ENCODE assay signal across 8 cellular contexts in genomic region chr2:1591978-1592907, GRCh38.
DNase-seq lines count a peak whose midpoint lies in the region; ATAC-seq, FAIRE-seq and TF ChIP-seq lines count a peak whose summit lies in the region.
"Had no signal": no experiment of that assay in that cellular context is flagged by ENCODE, and none has a peak within 500 bp of the region (broad histone marks: within the 10 kb centered on the region; RNA-seq: fewer than 3 reads in every experiment).

No MANE protein-coding gene starts in this region.

- peaks cover 3% of the 10 kb centered on the region for H3K79me1 ChIP-seq in H1 (ENCODE audit: low read depth, low read length)

- peaks cover 0 to 10% of the 10 kb centered on the region in 2 experiments for H4K20me1 ChIP-seq in H1 (replicated peaks in 1 of 2; ENCODE audit: control insufficient read depth in 1 of 2, insufficient read depth in 2 of 2, low read length in 2 of 2)

- peak; percentile 69 to 72 for ATAC-seq in upper lobe of left lung (ENCODE audit: low FRiP score in 2 of 2)
- no peak for ATAC-seq in HG02588 (IDR thresholded peaks at IDR 0.05; ENCODE audit: unreplicated experiment)

- no peaks in the 10 kb centered on the region for H3K79me2 ChIP-seq in H1 (ENCODE audit: control insufficient read depth in 1 of 2, insufficient read depth in 2 of 2, low read length in 2 of 2)

- H2AK5ac ChIP-seq in H1 (ENCODE audit: low read depth, low read length): no peak overlapping the region

- H3K18ac ChIP-seq in H1 (ENCODE audit: extremely low read depth, low read length): peak overlapping the region; percentile 48

- H3K23me2 ChIP-seq in H1 (ENCODE audit: low read depth, low read length): peaks cover 14% of the 10 kb centered on the region

- no peak overlapping the region for H3K56ac ChIP-seq in H1 (replicated peaks; ENCODE audit: insufficient read length, low read depth, low read length)

- FAIRE-seq in H1 (lab: Jason Lieb, UNC): no peak

- H2BK20ac ChIP-seq in H1 (ENCODE audit: low read length): peak overlapping the region; percentile 86; the same call in 1 of the 2 replicates

- H3K9ac ChIP-seq in H1 (replicated peaks in 1 of 4; ENCODE audit: extremely low read depth in 1 of 4, low read depth in 3 of 4, low read length in 3 of 4): no peak overlapping the region

- POLR2A ChIA-PET in H1 (lab: Charles Lee; ENCODE audit: partially characterized antibody): interaction anchor here (0.6 to 2.3 kb wide), 7 partner anchors 13 to 707 kb away, joined by 3 to 13 read pairs (median 3); no protein-coding TSS in a partner anchor

- H3K4me1 ChIP-seq in H1 (replicated peaks in 1 of 4; ENCODE audit: control insufficient read depth in 3 of 4, insufficient read depth in 4 of 4, low read length in 3 of 4) (peaks cover 0 to 16% (median 10%) of the 10 kb centered on the region in 4 experiments; a peak in 6 of 7 replicates), upper lobe of left lung (peaks cover 15 to 36% (median 25%) of the 10 kb centered on the region in 4 donors)

- H3K36me3 ChIP-seq in H1 (ENCODE audit: control insufficient read depth in 2 of 4, insufficient read depth in 4 of 4, low read length in 3 of 4): no peaks in the 10 kb centered on the region; a peak in 1 of 8 replicates
- H3K36me3 ChIP-seq in upper lobe of left lung: no peaks in the 10 kb centered on the region

- TF ChIP-seq POLR2A in H1 (IDR thresholded peaks at IDR 0.05; ENCODE audit: control extremely low read depth in 1 of 2, low read depth in 2 of 2, low read length in 2 of 2) (no peak), lower leg skin (IDR thresholded peaks at IDR 0.05) (no peak), upper lobe of left lung (IDR thresholded peaks at IDR 0.05) (no peak)

- no peak overlapping the region for H2AFZ ChIP-seq in H1 (ENCODE audit: low read length)

- no peak overlapping the region for H3K14ac ChIP-seq in H1 (ENCODE audit: insufficient read length)

- no peak overlapping the region for H2BK5ac ChIP-seq in H1 (ENCODE audit: low read depth, low read length)

- no peak overlapping the region for H2BK120ac ChIP-seq in H1 (replicated peaks; ENCODE audit: low read depth, low read length)

- WGBS in H1 (ENCODE audit: extremely low coverage in 1 of 2, insufficient coverage in 1 of 2, insufficient read length in 1 of 2, insufficient replicate concordance in 2 of 2, low coverage in 1 of 2, low lambda C conversion rate in 2 of 2, missing lambda C conversion rate in 1 of 2), 2 experiments: 45% methylated on average over 28 of the region's 28 CpGs; no CpG with 5 or more reads in 1 of the 2 experiments
- WGBS in lower leg skin, 2 donors: 37 to 43% methylated on average over 28 of the region's 28 CpGs
- 38 to 48% methylated on average over 15 to 19 of the region's 28 CpGs for WGBS in upper lobe of left lung, 2 donors

- peak in 2 of 3 experiments; percentile 87 to 93; a peak in 3 of 4 replicates for TF ChIP-seq CTCF in H1 (IDR thresholded peaks at IDR 0.05; ENCODE audit: control extremely low read depth in 1 of 3, insufficient read depth in 1 of 3, low read depth in 1 of 3, low read length in 3 of 3)
- no peak for TF ChIP-seq CTCF in lower leg skin (IDR thresholded peaks at IDR 0.05)
- TF ChIP-seq CTCF in upper lobe of left lung (IDR thresholded peaks at IDR 0.05): peak; percentile 76 to 93 (median 86)

- DNase-seq in NCI-H446 (lab: John Stamatoyannopoulos, UW) (peak; percentile 69 to 79), H1 (ENCODE audit: low read depth in 1 of 2, low spot score in 2 of 2) (peak; percentile 82 to 83), lower leg skin (ENCODE audit: low spot score in 2 of 2) (peak; percentile 35 to 89), upper lobe of left lung (peak; percentile 77 to 86)
- DNase-seq in activated CD4-positive, alpha-beta T cell treated with anti-CD3 and anti-CD28 coated beads for 48 hours: no peak
- DNase-seq in stimulated activated CD4-positive, alpha-beta T cell treated with anti-CD3 and anti-CD28 coated beads, Interleukin-1b, Interleukin-23, amount 100 ng/mL, for 48 hours: no peak
- DNase-seq: activated B cell treated with CpG ODN at 0.5 μM for 24 hours had no signal

- H2BK15ac ChIP-seq in H1 (ENCODE audit: low read length): 0 out of 2 replicates have a peak overlapping the region, but pooled peaks have one; percentile 92

- no peak overlapping the region for H4K5ac ChIP-seq in H1 (ENCODE audit: insufficient read length, low read depth, low read length)

- H3K4me3 ChIP-seq in H1 (ENCODE audit: extremely low read depth in 1 of 4, insufficient read depth in 2 of 4, low read depth in 3 of 4, low read length in 4 of 4): 0 out of 8 replicates have a peak overlapping the region, but pooled peaks of 1 of the 4 experiments have one; percentile 15
- no peak overlapping the region for H3K4me3 ChIP-seq in lower leg skin (ENCODE audit: low read depth, poor library complexity, severe bottlenecking)
- H3K4me3 ChIP-seq in upper lobe of left lung: peak overlapping the region in 1 of 4 donors; percentile 6

- H3K27ac ChIP-seq in H1 (ENCODE audit: low read depth, low read length) (no peak overlapping the region), upper lobe of left lung (peak overlapping the region; percentile 39 to 62 (median 44))

- H3K27me3 ChIP-seq in H1 (replicated peaks in 1 of 4; ENCODE audit: control insufficient read depth in 3 of 4, extremely low read depth in 1 of 4, insufficient read depth in 3 of 4, low read length in 3 of 4) (no peaks in the 10 kb centered on the region), upper lobe of left lung (no peaks in the 10 kb centered on the region)

- peak; percentile 89 to 92 for TF ChIP-seq RAD21 in H1 (IDR thresholded peaks at IDR 0.05 in 1 of 2, conservative IDR thresholded peaks at IDR 0.05 in 1 of 2; ENCODE audit: low read depth in 2 of 2, low read length in 2 of 2)

- peak overlapping the region; percentile 51 for H3K4ac ChIP-seq in H1 (replicated peaks; ENCODE audit: insufficient read length, low read depth, low read length)

- intact Hi-C loops in lower leg skin (cut with DNase I; ENCODE audit: low total_unique reads): no loop called here

- H2BK12ac ChIP-seq in H1 (ENCODE audit: low read depth, low read length): peak overlapping the region; percentile 60; the same call in 1 of the 2 replicates

- H3K4me2 ChIP-seq in H1 (ENCODE audit: insufficient read depth in 1 of 2, low read depth in 2 of 2, low read length in 2 of 2): peak overlapping the region; percentile 1 to 3; a peak in 1 of 4 replicates

- CTCF ChIA-PET in H1 (lab: Charles Lee; ENCODE audit: partially characterized antibody): interaction anchor here (0.8 to 6.9 kb wide), 26 partner anchors 14 to 226 kb away, joined by 3 to 68 read pairs (median 5); no protein-coding TSS in a partner anchor

- peaks cover 0 to 3% of the 10 kb centered on the region in 2 experiments; a peak in 1 of 4 replicates for H3K9me3 ChIP-seq in H1 (ENCODE audit: insufficient read depth in 2 of 2, low read depth in 1 of 2, low read length in 1 of 2)
- no peaks in the 10 kb centered on the region for H3K9me3 ChIP-seq in upper lobe of left lung

- no peak overlapping the region for H3K23ac ChIP-seq in H1 (ENCODE audit: insufficient read length)

- peak overlapping the region; percentile 87; the same call in 1 of the 2 replicates for H4K8ac ChIP-seq in H1 (ENCODE audit: extremely low read depth, insufficient read depth, low read length)

- TF ChIP-seq EP300 in H1 (IDR thresholded peaks at IDR 0.05; ENCODE audit: borderline replicate concordance in 1 of 2, low read depth in 2 of 2, low read length in 2 of 2): no peak
- no peak for TF ChIP-seq EP300 in upper lobe of left lung (IDR thresholded peaks at IDR 0.05)

- no peak overlapping the region for H4K91ac ChIP-seq in H1 (replicated peaks; ENCODE audit: insufficient read length, low read length)

TF ChIP-seq in H1, 55 proteins besides CTCF, POLR2A, EP300 and RAD21 (continues in another document):
- no peak for TF ChIP-seq ATF2 (IDR thresholded peaks at IDR 0.05; ENCODE audit: low read length)
- TF ChIP-seq YY1 (IDR thresholded peaks at IDR 0.05; ENCODE audit: low read depth, low read length): no peak
- TF ChIP-seq EGR1 (IDR thresholded peaks at IDR 0.05; ENCODE audit: borderline replicate concordance, low read depth, low read length): no peak
- TF ChIP-seq SRF (IDR thresholded peaks at IDR 0.05; ENCODE audit: low read depth, low read length): no peak
- no peak for TF ChIP-seq SAP30 (IDR thresholded peaks at IDR 0.05; ENCODE audit: insufficient read depth, insufficient replicate concordance, low read length)
- TF ChIP-seq HDAC6 (IDR thresholded peaks at IDR 0.05; ENCODE audit: low read depth, low read length): no peak
- peak in 1 of 2 experiments; percentile 67; a peak in 1 of 4 replicates for TF ChIP-seq SIN3A (conservative IDR thresholded peaks at IDR 0.05 in 1 of 2, IDR thresholded peaks at IDR 0.05 in 1 of 2; ENCODE audit: low read depth in 1 of 2, low read length in 2 of 2)
- TF ChIP-seq BACH1 (IDR thresholded peaks at IDR 0.05; ENCODE audit: low read length): peak; percentile 57
- TF ChIP-seq USF2 (IDR thresholded peaks at IDR 0.05; ENCODE audit: low read length): no peak
- TF ChIP-seq CTBP2 (IDR thresholded peaks at IDR 0.05; ENCODE audit: borderline replicate concordance, insufficient read depth, insufficient read length, low read length): no peak
- TF ChIP-seq SP2 (IDR thresholded peaks at IDR 0.05; ENCODE audit: low read length): no peak
- no peak for TF ChIP-seq RFX5 (IDR thresholded peaks at IDR 0.05; ENCODE audit: borderline replicate concordance, low read depth, low read length)
- no peak for TF ChIP-seq CEBPB (IDR thresholded peaks at IDR 0.05; ENCODE audit: low read depth, low read length)
- TF ChIP-seq POLR2AphosphoS5 (IDR thresholded peaks at IDR 0.05; ENCODE audit: low read depth, low read length): no peak
- no peak for TF ChIP-seq BRCA1 (IDR thresholded peaks at IDR 0.05; ENCODE audit: low read depth, low read length)

Comparison
In these comparisons a context has a peak if more than half of its experiments do, and no peak if none do; other contexts are left out.
1. DNase-seq: peak in NCI-H446 (2 of 2), H1 (2 of 2), lower leg skin (2 of 2) and upper lobe of left lung (2 of 2); none in activated CD4-positive, alpha-beta T cell treated with anti-CD3 and anti-CD28 coated beads for 48 hours (single experiment) and stimulated activated CD4-positive, alpha-beta T cell treated with anti-CD3 and anti-CD28 coated beads, Interleukin-1b, Interleukin-23, amount 100 ng/mL, for 48 hours (single experiment).
2. CTCF ChIP-seq: peak in H1 (2 of 3) and upper lobe of left lung (6 of 6); none in lower leg skin (0 of 3).